Comparison of ENCODE assay signal across 17 cellular contexts in the genomic region with DNA sequence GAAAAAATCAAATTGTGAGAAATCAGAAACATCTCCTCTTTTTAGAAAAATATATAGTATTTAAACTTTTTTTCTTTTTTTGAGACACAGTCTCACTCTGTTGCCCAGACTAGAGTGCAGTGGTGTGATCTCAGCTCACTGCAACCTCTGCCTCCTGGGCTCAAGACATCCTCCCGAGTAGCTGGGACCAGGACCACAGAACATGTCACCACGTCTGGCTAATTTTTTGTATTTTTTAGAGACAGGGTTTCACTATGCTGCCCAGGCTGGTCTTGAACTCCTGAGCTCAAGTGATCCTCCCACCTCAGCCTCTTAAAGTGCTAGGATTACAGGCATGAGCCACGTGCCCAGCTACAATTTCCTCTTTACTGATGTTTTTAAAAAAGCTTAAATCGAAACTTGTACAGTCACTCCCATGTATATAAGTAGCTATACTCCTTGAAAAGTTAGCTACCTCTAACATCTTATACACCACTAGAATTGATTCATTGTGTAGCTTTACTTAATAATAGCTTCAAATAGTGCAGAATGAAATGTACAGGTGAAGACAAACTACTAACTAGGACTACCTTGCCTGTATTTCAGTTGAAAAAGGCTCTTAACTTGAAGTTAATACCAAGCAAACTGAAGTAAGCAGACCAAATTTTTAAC. TPM values are rescaled to one million over a fixed set of nuclear protein-coding genes. Genes with fewer than 3 reads are reported as not detected.
DNase-seq lines count a peak whose midpoint lies in the region; ATAC-seq and TF ChIP-seq lines count a peak whose summit lies in the region.
"Had no signal": no experiment of that assay in that cellular context is flagged by ENCODE, and none has a peak within 500 bp of the region (broad histone marks: within the 10 kb centered on the region; RNA-seq: fewer than 3 reads in every experiment).

No MANE protein-coding gene starts in this region.

- intact Hi-C loops in activated CD4-positive, alpha-beta memory T cell treated with anti-CD3 and anti-CD28 coated beads for 36 hours (cut with micrococcal nuclease): loop anchor here (10.0 kb wide), 1 partner anchor 356 kb away; no protein-coding TSS in a partner anchor
- intact Hi-C loops in upper lobe of right lung (cut with DNase I): no loop called here

- H3K27ac Mint-ChIP-seq in stimulated activated naive CD8-positive, alpha-beta T cell treated with anti-CD3 and anti-CD28 coated beads, Interleukin-15, amount 100 ng/mL, for 72 hours: peak overlapping the region; percentile 14 to 42
- peak overlapping the region; percentile 77 for H3K27ac Mint-ChIP-seq in activated CD4-positive, alpha-beta memory T cell treated with anti-CD3 and anti-CD28 coated beads for 36 hours
- peak overlapping the region in 4 of 6 donors; percentile 23 to 78 (median 38) for H3K27ac Mint-ChIP-seq in immature natural killer cell

- peaks cover 76% of the 10 kb centered on the region for H3K4me1 Mint-ChIP-seq in stimulated activated naive CD8-positive, alpha-beta T cell treated with anti-CD3 and anti-CD28 coated beads, Interleukin-15, amount 100 ng/mL, for 72 hours
- H3K4me1 Mint-ChIP-seq in activated CD4-positive, alpha-beta memory T cell treated with anti-CD3 and anti-CD28 coated beads for 36 hours (ENCODE audit: low read depth): peaks cover 60% of the 10 kb centered on the region
- peaks cover 38 to 71% of the 10 kb centered on the region in 2 donors for H3K4me1 Mint-ChIP-seq in immature natural killer cell

- peak overlapping the region in 1 of 2 donors; percentile 44 for H3K4me3 Mint-ChIP-seq in stimulated activated naive CD8-positive, alpha-beta T cell treated with anti-CD3 and anti-CD28 coated beads, Interleukin-15, amount 100 ng/mL, for 72 hours
- no peak overlapping the region for H3K4me3 Mint-ChIP-seq in activated CD4-positive, alpha-beta memory T cell treated with anti-CD3 and anti-CD28 coated beads for 36 hours
- H3K4me3 Mint-ChIP-seq in immature natural killer cell: no peak overlapping the region

- H3K36me3 Mint-ChIP-seq in activated CD4-positive, alpha-beta memory T cell treated with anti-CD3 and anti-CD28 coated beads for 36 hours: peaks cover 58% of the 10 kb centered on the region
- peaks cover 25 to 56% (median 42%) of the 10 kb centered on the region in 3 donors for H3K36me3 Mint-ChIP-seq in immature natural killer cell

- TF ChIP-seq EP300 in tibial nerve (IDR thresholded peaks at IDR 0.05): no peak

- no peak for DNase-seq in stimulated activated naive CD8-positive, alpha-beta T cell treated with anti-CD3 and anti-CD28 coated beads, Interleukin-15, amount 100 ng/mL, for 72 hours
- no peak for DNase-seq in stimulated activated naive CD8-positive, alpha-beta T cell treated with anti-CD3 and anti-CD28 coated beads, Interleukin-15, Interleukin-2, amounts not matched to agents 100 U/mL and 50 U/mL, for 24 hours
- DNase-seq in activated CD4-positive, alpha-beta memory T cell treated with anti-CD3 and anti-CD28 coated beads for 36 hours: peak; percentile 34
- DNase-seq in immature natural killer cell: no peak
- DNase-seq in upper lobe of right lung: no peak
- DNase-seq in NCI-H1694 treated with DMSO at 0.1 percent for 48 hours (lab: John Stamatoyannopoulos, UW): no peak
- DNase-seq in GM19240 (ENCODE audit: insufficient read length, low spot score): no peak
- DNase-seq in tibial nerve (ENCODE audit: low spot score in 2 of 2): no peak
- DNase-seq: activated CD4-positive, alpha-beta T cell treated with anti-CD3 and anti-CD28 coated beads for 4 hours; cortex of kidney; HCEC 1CT; NCI-H187; NCI-H446; SHP77; stimulated activated CD4-positive, alpha-beta T cell treated with anti-CD3 and anti-CD28 coated beads, Interleukin-4, amount 100 ng/mL, for 24 hours; stimulated activated CD8-positive, alpha-beta memory T cell treated with anti-CD3 and anti-CD28 coated beads, Interleukin-4, amount 100 ng/mL, for 48 hours had no signal

- H3K27ac ChIP-seq in upper lobe of right lung: no peak overlapping the region
- H3K27ac ChIP-seq in tibial nerve: no peak overlapping the region

- TF ChIP-seq CTCF in upper lobe of right lung (IDR thresholded peaks at IDR 0.05) (no peak), tibial nerve (IDR thresholded peaks at IDR 0.05) (no peak)

- no peaks in the 10 kb centered on the region for H3K9me3 ChIP-seq in upper lobe of right lung
- no peaks in the 10 kb centered on the region for H3K9me3 ChIP-seq in tibial nerve

- H3K36me3 ChIP-seq in upper lobe of right lung (peaks cover 77% of the 10 kb centered on the region), tibial nerve (peaks cover 5 to 85% (median 45%) of the 10 kb centered on the region in 3 donors)

- H3K4me1 ChIP-seq in upper lobe of right lung: peaks cover 16% of the 10 kb centered on the region
- H3K4me1 ChIP-seq in tibial nerve: peaks cover 0 to 8% (median 0%) of the 10 kb centered on the region in 4 donors

- no peak for ATAC-seq in stimulated activated naive CD8-positive, alpha-beta T cell treated with anti-CD3 and anti-CD28 coated beads, Interleukin-15, amount 100 ng/mL, for 72 hours
- no peak for ATAC-seq in stimulated activated naive CD8-positive, alpha-beta T cell treated with anti-CD3 and anti-CD28 coated beads, Interleukin-15, Interleukin-2, amounts not matched to agents 100 U/mL and 50 U/mL, for 24 hours
- ATAC-seq in upper lobe of right lung: peak; percentile 28

- WGBS in tibial nerve, 2 donors: 66 to 74% methylated on average over 4 of the region's 4 CpGs

- CTCF ChIA-PET in activated CD4-positive, alpha-beta memory T cell treated with anti-CD3 and anti-CD28 coated beads for 36 hours (lab: Charles Lee): interaction anchor here (1.0 to 1.4 kb wide), 5 partner anchors 10 to 137 kb away, joined by 3 to 8 read pairs (median 5); partner anchors contain the start of genes EIF4G2 and ZBED5

- H3K27me3 ChIP-seq in upper lobe of right lung (no peaks in the 10 kb centered on the region), tibial nerve (no peaks in the 10 kb centered on the region)

- H3K27me3 Mint-ChIP-seq in stimulated activated naive CD8-positive, alpha-beta T cell treated with anti-CD3 and anti-CD28 coated beads, Interleukin-15, amount 100 ng/mL, for 72 hours: no peaks in the 10 kb centered on the region
- no peaks in the 10 kb centered on the region for H3K27me3 Mint-ChIP-seq in activated CD4-positive, alpha-beta memory T cell treated with anti-CD3 and anti-CD28 coated beads for 36 hours
- H3K27me3 Mint-ChIP-seq in immature natural killer cell (ENCODE audit: low read depth in 3 of 3): peaks cover 0 to 2% (median 0%) of the 10 kb centered on the region in 3 donors

- TF ChIP-seq POLR2A in tibial nerve (IDR thresholded peaks at IDR 0.05): no peak

- H3K9me3 Mint-ChIP-seq in stimulated activated naive CD8-positive, alpha-beta T cell treated with anti-CD3 and anti-CD28 coated beads, Interleukin-15, amount 100 ng/mL, for 72 hours: no peaks in the 10 kb centered on the region
- no peaks in the 10 kb centered on the region for H3K9me3 Mint-ChIP-seq in activated CD4-positive, alpha-beta memory T cell treated with anti-CD3 and anti-CD28 coated beads for 36 hours
- no peaks in the 10 kb centered on the region for H3K9me3 Mint-ChIP-seq in immature natural killer cell
- H3K9me3 Mint-ChIP-seq: activated T-helper 2 cell treated with anti-CD3 and anti-CD28 coated beads, Interferon-gamma antibody, Interleukin-2, Interleukin-4, amounts not matched to agents 10 μg/mL and 5 μg/mL and 100 μg/mL, durations not matched to agents 14 hours and 24 hours and 36 hours had no signal

- H3K4me3 ChIP-seq in upper lobe of right lung (no peak overlapping the region), tibial nerve (no peak overlapping the region)

- POLR2A ChIA-PET in activated CD4-positive, alpha-beta memory T cell treated with anti-CD3 and anti-CD28 coated beads for 36 hours (lab: Charles Lee): interaction anchor here (0.6 to 6.7 kb wide), 3 partner anchors 10 to 1232 kb away, joined by 3 to 86 read pairs (median 3); partner anchors contain the start of genes EIF4G2 and ZBED5

RNA-seq across cellular contexts. Expression of gene EIF4G2, which starts 10.3 kb away (rescaled TPM):
- 100 to 1,000 TPM; 794 to 835 TPM for total RNA-seq in activated CD4-positive, alpha-beta memory T cell treated with anti-CD3 and anti-CD28 coated beads for 36 hours
- 100 to 1,000 TPM; 322 to 508 (median 441) TPM for polyA plus RNA-seq in immature natural killer cell
- total RNA-seq in upper lobe of right lung (801 TPM), tibial nerve (100 to 1,000 TPM; 218 to 274 (median 249) TPM)

RNA-seq across cellular contexts. Expression of gene CTR9, which starts 47.4 kb away (rescaled TPM):
- total RNA-seq in activated CD4-positive, alpha-beta memory T cell treated with anti-CD3 and anti-CD28 coated beads for 36 hours: 10 to 100 TPM; 37.6 to 39.9 TPM
- 10 to 100 TPM; 32.6 to 68.0 (median 43.2) TPM for polyA plus RNA-seq in immature natural killer cell
- total RNA-seq in upper lobe of right lung (31.3 TPM), tibial nerve (10 to 100 TPM; 14.5 to 26.4 (median 19.6) TPM)

RNA-seq across cellular contexts. Expression of gene ZBED5, which starts 59.4 kb away (rescaled TPM):
- 10 to 100 TPM; 39.8 to 43.3 TPM for total RNA-seq in activated CD4-positive, alpha-beta memory T cell treated with anti-CD3 and anti-CD28 coated beads for 36 hours
- polyA plus RNA-seq in immature natural killer cell: 10 to 100 TPM in 1 of 3 donors, 1 to 10 TPM in 2; 7.2 to 14.7 (median 9.8) TPM
- 37.6 TPM for total RNA-seq in upper lobe of right lung
- 10 to 100 TPM; 26.2 to 35.2 (median 34.7) TPM for total RNA-seq in tibial nerve
